ENCODE assay signal across 12 cellular contexts in genomic region chr15:77846360-77846759, GRCh38.
"Had no signal": no experiment of that assay in that cellular context is flagged by ENCODE, and none has a peak within 500 bp of the region (broad histone marks: within the 10 kb centered on the region; RNA-seq: fewer than 3 reads in every experiment).

No MANE protein-coding gene starts in this region.

- DNase-seq: effector memory CD4-positive, alpha-beta T cell; foreskin keratinocyte; head of caudate nucleus; hippocampal formation; lower lobe of right lung; natural killer cell; small intestine; stimulated activated CD4-positive, alpha-beta T cell treated with anti-CD3 and anti-CD28 coated beads, Interleukin-2, amount 100 ng/mL, for 48 hours; stimulated activated naive CD4-positive, alpha-beta T cell treated with Interleukin-2 at 50 U/mL for 16 hours; trophoblast cell had no signal

- H3K4me3 ChIP-seq: lower lobe of right lung, right atrium auricular region, sigmoid colon had no signal
